Comparison of ENCODE assay signal across 26 cellular contexts in genomic region chr13:37211542-37211941, GRCh38.
"Had no signal": no experiment of that assay in that cellular context is flagged by ENCODE, and none has a peak within 500 bp of the region (broad histone marks: within the 10 kb centered on the region; RNA-seq: fewer than 3 reads in every experiment).

No MANE protein-coding gene starts in this region.

- H2AFZ ChIP-seq: hepatocyte had no signal

- H3K9me3 Mint-ChIP-seq: memory B cell; stimulated activated naive CD8-positive, alpha-beta T cell treated with anti-CD3 and anti-CD28 coated beads, Interleukin-15, Interleukin-2, amounts not matched to agents 100 ng/mL and 50 ng/mL, for 24 hours had no signal

- H3K9me3 ChIP-seq: gastroesophageal sphincter, heart left ventricle, neutrophil, pancreas, right lobe of liver, thoracic aorta, transverse colon, vagina had no signal

- H3K27ac Mint-ChIP-seq: endodermal cell; memory B cell; natural killer cell; progenitor cell of endocrine pancreas; stimulated activated naive B cell treated with anti-CD40 and anti-IgM and Interleukin-4, amounts not matched to agents 10 μg/mL and 1 μg/mL and 100 μg/mL, for 72 hours; stimulated activated naive CD8-positive, alpha-beta T cell treated with anti-CD3 and anti-CD28 coated beads, Interleukin-15, Interleukin-2, amounts not matched to agents 100 ng/mL and 50 ng/mL, for 24 hours had no signal

- H3K4me1 ChIP-seq: foreskin keratinocyte, gastroesophageal sphincter, heart left ventricle, pancreas, right lobe of liver, transverse colon, vagina had no signal

- H3K36me3 ChIP-seq: gastroesophageal sphincter, heart left ventricle, neutrophil, pancreas, right lobe of liver, thoracic aorta, transverse colon, vagina had no signal

- H3K4me1 Mint-ChIP-seq: memory B cell; natural killer cell; stimulated activated naive B cell treated with anti-CD40 and anti-IgM and Interleukin-4, amounts not matched to agents 10 μg/mL and 1 μg/mL and 100 μg/mL, for 72 hours had no signal

- DNase-seq: dorsolateral prefrontal cortex; effector CD8-positive, alpha-beta T cell; endodermal cell; foreskin keratinocyte; heart left ventricle; kidney; natural killer cell; pancreas; right lobe of liver; small intestine; stimulated activated CD4-positive, alpha-beta T cell treated with anti-CD3 and anti-CD28 coated beads, Interleukin-15, amount 100 ng/mL, for 24 hours; stimulated activated CD4-positive, alpha-beta T cell treated with anti-CD3 and anti-CD28 coated beads, Interleukin-2, amount 100 ng/mL, for 48 hours; stimulated activated naive B cell treated with anti-CD40 and anti-IgM and Interleukin-4, amounts not matched to agents 10 μg/mL and 1 μg/mL and 100 μg/mL, for 72 hours; transverse colon had no signal

- H3K4me3 ChIP-seq: dorsolateral prefrontal cortex, gastroesophageal sphincter, heart left ventricle, hepatocyte, lung, pancreas, right lobe of liver, thoracic aorta, transverse colon, vagina had no signal

- H3K27ac ChIP-seq: dorsolateral prefrontal cortex, epithelial cell of prostate, foreskin keratinocyte, gastroesophageal sphincter, heart left ventricle, hepatocyte, neutrophil, pancreas, right lobe of liver, thoracic aorta, transverse colon, vagina had no signal

- H3K79me2 ChIP-seq: hepatocyte had no signal

- ATAC-seq: esophagus mucosa; foreskin keratinocyte; gastroesophageal sphincter; heart left ventricle; left lobe of liver; natural killer cell; pancreas; right lobe of liver; stimulated activated naive B cell treated with anti-CD40 and anti-IgM and Interleukin-4, amounts not matched to agents 10 μg/mL and 1 μg/mL and 100 μg/mL, for 72 hours had no signal

- H3K4me2 ChIP-seq: hepatocyte had no signal

- H3K27me3 Mint-ChIP-seq: memory B cell; progenitor cell of endocrine pancreas; stimulated activated naive B cell treated with anti-CD40 and anti-IgM and Interleukin-4, amounts not matched to agents 10 μg/mL and 1 μg/mL and 100 μg/mL, for 72 hours; stimulated activated naive CD8-positive, alpha-beta T cell treated with anti-CD3 and anti-CD28 coated beads, Interleukin-15, Interleukin-2, amounts not matched to agents 100 ng/mL and 50 ng/mL, for 24 hours had no signal

- H3K36me3 Mint-ChIP-seq: memory B cell; natural killer cell; stimulated activated naive B cell treated with anti-CD40 and anti-IgM and Interleukin-4, amounts not matched to agents 10 μg/mL and 1 μg/mL and 100 μg/mL, for 72 hours had no signal

- H3K27me3 ChIP-seq: dorsolateral prefrontal cortex, foreskin keratinocyte, gastroesophageal sphincter, heart left ventricle, hepatocyte, neutrophil, pancreas, right lobe of liver, transverse colon, vagina had no signal

- H3K4me3 Mint-ChIP-seq: endodermal cell; memory B cell; natural killer cell; stimulated activated naive B cell treated with anti-CD40 and anti-IgM and Interleukin-4, amounts not matched to agents 10 μg/mL and 1 μg/mL and 100 μg/mL, for 72 hours; stimulated activated naive CD8-positive, alpha-beta T cell treated with anti-CD3 and anti-CD28 coated beads, Interleukin-15, Interleukin-2, amounts not matched to agents 100 ng/mL and 50 ng/mL, for 24 hours had no signal
